ENCODE assay signal across 11 cellular contexts in the genomic region with DNA sequence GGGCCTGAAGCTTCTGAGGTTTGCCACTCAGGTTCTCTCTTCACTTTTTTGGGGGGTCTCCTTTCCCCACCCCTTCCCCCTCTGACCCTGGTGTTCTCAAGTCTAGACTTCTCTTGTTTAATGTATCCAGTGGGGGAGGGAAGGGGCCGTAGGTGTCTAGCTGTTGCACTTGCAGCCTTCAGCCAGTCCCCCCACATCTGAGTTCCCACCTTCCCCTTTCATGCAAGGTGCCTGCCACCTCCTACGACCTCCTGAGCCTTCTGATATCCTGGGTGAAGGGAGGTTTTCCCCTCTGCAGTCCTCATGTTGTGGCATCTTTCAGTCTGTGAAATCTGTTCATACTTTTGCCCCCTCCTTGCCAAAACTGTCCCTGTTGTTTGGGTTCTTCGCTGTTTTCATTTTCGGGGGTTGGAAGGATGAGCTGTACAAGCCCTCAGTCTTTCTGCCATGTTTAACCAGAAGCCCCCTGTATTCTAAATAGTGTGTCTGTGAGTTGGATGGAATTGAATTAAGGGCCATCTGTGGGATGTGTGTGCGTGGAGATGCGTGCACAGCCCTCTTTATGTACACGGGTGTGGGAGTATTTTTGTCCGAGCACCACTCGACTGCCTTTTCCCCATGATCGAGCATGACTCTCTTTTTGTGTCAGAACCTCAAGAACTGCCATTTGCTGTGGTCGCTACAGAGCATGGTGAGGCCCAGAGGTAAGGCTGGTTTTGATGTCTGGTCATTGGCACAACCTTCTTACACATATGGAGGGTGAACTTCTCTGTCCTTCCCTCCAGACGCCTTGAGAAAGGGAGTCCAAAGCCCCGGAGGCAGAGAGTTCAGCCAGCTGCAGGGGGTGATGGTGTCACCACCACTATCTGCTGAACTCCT. TPM values are rescaled to one million over a fixed set of nuclear protein-coding genes. Genes with fewer than 3 reads are reported as not detected.
DNase-seq lines count a peak whose midpoint lies in the region; ATAC-seq, FAIRE-seq and TF ChIP-seq lines count a peak whose summit lies in the region.
"Had no signal": no experiment of that assay in that cellular context is flagged by ENCODE, and none has a peak within 500 bp of the region (broad histone marks: within the 10 kb centered on the region; RNA-seq: fewer than 3 reads in every experiment).

No MANE protein-coding gene starts in this region.

- H3K4me3 ChIP-seq in Peyer's patch, result no peak overlapping the region
- H3K4me3 ChIP-seq in endothelial cell of umbilical vein (replicated peaks in 1 of 3; ENCODE audit: insufficient read depth in 1 of 3, low read depth in 1 of 3, low read length in 3 of 3), result no peak overlapping the region
- no peak overlapping the region for H3K4me3 ChIP-seq in gastrocnemius medialis
- no peak overlapping the region for H3K4me3 ChIP-seq in OCI-LY7 (ENCODE audit: low read depth, low read length, poor library complexity, severe bottlenecking)
- H3K4me3 ChIP-seq: MG63 had no signal

- POLR2A ChIA-PET in GM10248 (lab: Yijun Ruan, JAX), result interaction anchor here (0.6 kb wide), 1 partner anchor 33 kb away, joined by 3 read pairs; no protein-coding TSS in a partner anchor
- POLR2A ChIA-PET in endothelial cell of umbilical vein (lab: Charles Lee), result no interaction called here
- POLR2A ChIA-PET in OCI-LY7 (lab: Charles Lee), result no interaction called here

- no peak for FAIRE-seq in endothelial cell of umbilical vein (lab: Jason Lieb, UNC)
- FAIRE-seq: frontal cortex had no signal

- H3K79me2 ChIP-seq in endothelial cell of umbilical vein (ENCODE audit: control insufficient read depth, insufficient read depth, low read length), result peaks cover 99% of the 10 kb centered on the region
- peaks cover 100% of the 10 kb centered on the region for H3K79me2 ChIP-seq in OCI-LY7 (ENCODE audit: insufficient read depth, low read depth, low read length)

- no peak for TF ChIP-seq CTCF in GM10248 (IDR thresholded peaks at IDR 0.05; ENCODE audit: control extremely low read depth, extremely low read depth, low read depth, missing control alignments)
- no peak for TF ChIP-seq CTCF in Peyer's patch (IDR thresholded peaks at IDR 0.05)
- no peak for TF ChIP-seq CTCF in endothelial cell of umbilical vein (IDR thresholded peaks at IDR 0.05; ENCODE audit: extremely low read depth in 1 of 2, insufficient read depth in 1 of 2, low read depth in 1 of 2, low read length in 2 of 2)
- TF ChIP-seq CTCF in gastrocnemius medialis (IDR thresholded peaks at IDR 0.05 in 4 of 5, conservative IDR thresholded peaks at IDR 0.05 in 1 of 5), result no peak
- no peak for TF ChIP-seq CTCF in OCI-LY7 (conservative IDR thresholded peaks at IDR 0.05; ENCODE audit: low read length)

- intact Hi-C loops in endothelial cell of umbilical vein (cut with micrococcal nuclease) (no loop called here), gastrocnemius medialis (cut with DNase I; ENCODE audit: low total_unique reads) (loop anchor here (2.0 kb wide), 2 partner anchors 15 to 25 kb away; no protein-coding TSS in a partner anchor), OCI-LY7 (cut with micrococcal nuclease; ENCODE audit: unreplicated experiment) (no loop called here)

- H3K9ac ChIP-seq in endothelial cell of umbilical vein (replicated peaks; ENCODE audit: extremely low read depth, insufficient read depth, low read length), result no peak overlapping the region

- H2AFZ ChIP-seq in endothelial cell of umbilical vein (ENCODE audit: low read depth, low read length) (no peak overlapping the region), OCI-LY7 (ENCODE audit: low read length) (no peak overlapping the region)

- H3K36me3 ChIP-seq in Peyer's patch (no peaks in the 10 kb centered on the region), endothelial cell of umbilical vein (ENCODE audit: control insufficient read depth in 2 of 2, extremely low read depth in 1 of 2, insufficient read depth in 2 of 2, low read length in 2 of 2) (no peaks in the 10 kb centered on the region), gastrocnemius medialis (no peaks in the 10 kb centered on the region), OCI-LY7 (ENCODE audit: insufficient read depth, low read length) (peaks cover 91% of the 10 kb centered on the region)

- peaks cover 0 to 81% (median 21%) of the 10 kb centered on the region in 4 donors for H3K4me1 ChIP-seq in Peyer's patch
- peaks cover 39% of the 10 kb centered on the region for H3K4me1 ChIP-seq in endothelial cell of umbilical vein (ENCODE audit: control insufficient read depth, extremely low read depth, insufficient read depth, low read length)
- H3K4me1 ChIP-seq in gastrocnemius medialis, result peaks cover 82 to 88% of the 10 kb centered on the region in 2 donors
- peaks cover 26% of the 10 kb centered on the region for H3K4me1 ChIP-seq in OCI-LY7 (ENCODE audit: insufficient read depth, low read length, poor library complexity, severe bottlenecking)

- ATAC-seq in gastrocnemius medialis (no peak), GM21737 (IDR thresholded peaks at IDR 0.05; ENCODE audit: unreplicated experiment) (no peak)

- H3K9me3 ChIP-seq in Peyer's patch, result no peaks in the 10 kb centered on the region
- no peaks in the 10 kb centered on the region for H3K9me3 ChIP-seq in endothelial cell of umbilical vein (replicated peaks; ENCODE audit: control insufficient read depth, insufficient read depth, low read length)
- H3K9me3 ChIP-seq in gastrocnemius medialis, result no peaks in the 10 kb centered on the region
- H3K9me3 ChIP-seq in OCI-LY7 (ENCODE audit: low read length), result no peaks in the 10 kb centered on the region; the same call in 1 of the 2 replicates
- H3K9me3 ChIP-seq: MG63 had no signal

- peaks cover 20% of the 10 kb centered on the region for H4K20me1 ChIP-seq in endothelial cell of umbilical vein (replicated peaks; ENCODE audit: control insufficient read depth, extremely low read depth, insufficient read depth, low read length)
- H4K20me1 ChIP-seq in OCI-LY7 (ENCODE audit: insufficient read depth, low read length), result peaks cover 21% of the 10 kb centered on the region

- CTCF ChIA-PET in GM10248 (lab: Yijun Ruan, JAX) (no interaction called here), endothelial cell of umbilical vein (lab: Charles Lee) (interaction anchor here (1.4 to 2.0 kb wide), 3 partner anchors 10 to 50 kb away, joined by 5 to 8 read pairs (median 6); no protein-coding TSS in a partner anchor), OCI-LY7 (lab: Charles Lee; ENCODE audit: unreplicated experiment) (no interaction called here)

- H3K9me1 ChIP-seq in endothelial cell of umbilical vein (replicated peaks; ENCODE audit: control insufficient read depth, extremely low read depth, insufficient read depth, low read length), result no peaks in the 10 kb centered on the region

- in situ Hi-C loops in gastrocnemius medialis (cut with MboI; ENCODE audit: low sequenced_read_pairs in 4 of 4), result no loop called here

- H3K4me2 ChIP-seq in endothelial cell of umbilical vein (ENCODE audit: insufficient read depth, low read length) (no peak overlapping the region), OCI-LY7 (ENCODE audit: low read length) (no peak overlapping the region; the same call in 1 of the 2 replicates)

- TF ChIP-seq POLR2A in Peyer's patch (IDR thresholded peaks at IDR 0.05), result no peak
- TF ChIP-seq POLR2A in endothelial cell of umbilical vein (IDR thresholded peaks at IDR 0.05; ENCODE audit: low read depth, low read length), result no peak
- TF ChIP-seq POLR2A in gastrocnemius medialis (IDR thresholded peaks at IDR 0.05), result no peak

- dilution Hi-C loops in endothelial cell of umbilical vein (cut with MboI; ENCODE audit: extremely low pct_ligation_motif_present, low sequenced_read_pairs), result no loop called here

- no TSS peak for BruUV-seq in endothelial cell of umbilical vein (replicated peaks; lab: Mats Ljungman, UMichigan)
- BruUV-seq in OCI-LY7 (replicated peaks; lab: Mats Ljungman, UMichigan), result no TSS peak

- H3K9me2 ChIP-seq in OCI-LY7 (ENCODE audit: insufficient read depth, low read length), result no peaks in the 10 kb centered on the region

- peak overlapping the region; percentile 13 to 49 (median 18) for H3K27ac ChIP-seq in Peyer's patch
- H3K27ac ChIP-seq in endothelial cell of umbilical vein (ENCODE audit: insufficient read depth, low read depth, low read length), result peak overlapping the region; percentile 50
- peak overlapping the region; percentile 68 to 86 (median 76) for H3K27ac ChIP-seq in gastrocnemius medialis
- H3K27ac ChIP-seq in OCI-LY7 (ENCODE audit: low read depth, low read length, poor library complexity, severe bottlenecking), result no peak overlapping the region

- H3K27me3 ChIP-seq in Peyer's patch, result no peaks in the 10 kb centered on the region
- H3K27me3 ChIP-seq in endothelial cell of umbilical vein (ENCODE audit: control insufficient read depth in 2 of 2, insufficient read depth in 2 of 2, low read length in 2 of 2), result no peaks in the 10 kb centered on the region
- no peaks in the 10 kb centered on the region for H3K27me3 ChIP-seq in gastrocnemius medialis
- H3K27me3 ChIP-seq: MG63 had no signal

- DNase-seq in GM10248 (ENCODE audit: extremely low spot score) (peak; percentile 38), Peyer's patch (no peak), endothelial cell of umbilical vein (ENCODE audit: low read depth, low spot score) (no peak), gastrocnemius medialis (peak in 1 of 2 donors; percentile 58), OCI-LY7 (ENCODE audit: low spot score) (no peak), GM03348 (ENCODE audit: low spot score) (no peak), NCI-H510A (lab: John Stamatoyannopoulos, UW) (no peak)
- DNase-seq: activated CD4-positive, CD25-positive, alpha-beta regulatory T cell treated with anti-CD3 and anti-CD28 coated beads, Interleukin-2, amount 50 U/mL, for 72 hours had no signal

TF ChIP-seq in endothelial cell of umbilical vein, 7 proteins besides CTCF, POLR2A, EP300 and RAD21:
- TF ChIP-seq, protein P1, sequence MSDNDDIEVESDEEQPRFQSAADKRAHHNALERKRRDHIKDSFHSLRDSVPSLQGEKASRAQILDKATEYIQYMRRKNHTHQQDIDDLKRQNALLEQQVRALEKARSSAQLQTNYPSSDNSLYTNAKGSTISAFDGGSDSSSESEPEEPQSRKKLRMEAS (IDR thresholded peaks at IDR 0.05; ENCODE audit: insufficient read depth, insufficient read length), result no peak
- no peak for TF ChIP-seq GATA2 (IDR thresholded peaks at IDR 0.05; ENCODE audit: insufficient read depth, insufficient read length, low read depth, low read length)
- TF ChIP-seq POLR2AphosphoS5 (IDR thresholded peaks at IDR 0.05; ENCODE audit: insufficient read depth, low read depth, low read length), result no peak

RNA-seq across cellular contexts. Expression of a gene that starts 23.6 kb away (rescaled TPM):
- total RNA-seq in Peyer's patch (100 to 1,000 TPM; 109 to 174 (median 149) TPM), endothelial cell of umbilical vein (248 and 256 TPM in 2 replicates), gastrocnemius medialis (10 to 100 TPM; 29.9 to 41.6 (median 37.2) TPM), OCI-LY7 (2022) (210 and 224 TPM in 2 replicates)
- polyA plus RNA-seq in endothelial cell of umbilical vein, result 35.6 and 38.5 TPM in 2 replicates
- 47.2 and 56.3 TPM in 2 replicates for polyA plus RNA-seq in endothelial cell of umbilical vein (2011; cell fraction: cytosol; rRNA removed)
- polyA plus RNA-seq in endothelial cell of umbilical vein (2011; cell fraction: nucleus; rRNA removed), result 186 and 194 TPM in 2 replicates
- 126 and 147 TPM in 2 replicates for polyA plus RNA-seq in endothelial cell of umbilical vein (2012)
- 142 and 143 TPM in 2 replicates for polyA minus RNA-seq in endothelial cell of umbilical vein
- 62.0 TPM for polyA minus RNA-seq in endothelial cell of umbilical vein (2011; cell fraction: cytosol; rRNA and poly(A)+ RNA removed)
- polyA minus RNA-seq in endothelial cell of umbilical vein (2011; cell fraction: nucleus; rRNA and poly(A)+ RNA removed), result 93.2 and 110 TPM in 2 replicates
- total RNA-seq in OCI-LY7 (2014; rRNA removed; shearing (Covaris generic)), result 84.2 and 89.4 TPM in 2 replicates
